ENCODE assay signal across 11 cellular contexts in genomic region chr6:33786736-33787135, GRCh38. TPM values are rescaled to one million over a fixed set of nuclear protein-coding genes. Genes with fewer than 3 reads are reported as not detected.
A peak's percentile ranks its signal among the peaks of the same experiment; 100 is the strongest.
DNase-seq lines count a peak whose midpoint lies in the region; ATAC-seq and TF ChIP-seq lines count a peak whose summit lies in the region.
"Had no signal": no experiment of that assay in that cellular context is flagged by ENCODE, and none has a peak within 500 bp of the region (broad histone marks: within the 10 kb centered on the region; RNA-seq: fewer than 3 reads in every experiment).

No MANE protein-coding gene starts in this region.

- H3K4me3 ChIP-seq in AG10803 (ENCODE audit: low read length), result peak overlapping the region; percentile 71

- no peaks in the 10 kb centered on the region for H3K9me3 Mint-ChIP-seq in IgD-negative memory B cell
- H3K9me3 Mint-ChIP-seq in natural killer cell treated with Interleukin-12 subunit alpha and Interleukin-12 subunit beta and Interleukin-15 and Interleukin-18, amount 100 ng/mL, for 72 hours, result no peaks in the 10 kb centered on the region

- no peaks in the 10 kb centered on the region for H3K36me3 Mint-ChIP-seq in IgD-negative memory B cell
- peaks cover 14% of the 10 kb centered on the region for H3K36me3 Mint-ChIP-seq in natural killer cell treated with Interleukin-12 subunit alpha and Interleukin-12 subunit beta and Interleukin-15 and Interleukin-18, amount 100 ng/mL, for 72 hours

- TF ChIP-seq CTCF in AG10803 (conservative IDR thresholded peaks at IDR 0.05; ENCODE audit: low read length), result no peak

- no peaks in the 10 kb centered on the region for H3K27me3 Mint-ChIP-seq in IgD-negative memory B cell
- no peaks in the 10 kb centered on the region for H3K27me3 Mint-ChIP-seq in natural killer cell treated with Interleukin-12 subunit alpha and Interleukin-12 subunit beta and Interleukin-15 and Interleukin-18, amount 100 ng/mL, for 72 hours

- no peak for ATAC-seq in natural killer cell treated with Interleukin-12 subunit alpha and Interleukin-12 subunit beta and Interleukin-15 and Interleukin-18, amount 100 ng/mL, for 72 hours
- no peak for ATAC-seq in GM18502 (IDR thresholded peaks at IDR 0.05; ENCODE audit: poor library complexity, unreplicated experiment)
- ATAC-seq in HG03095 (IDR thresholded peaks at IDR 0.05; ENCODE audit: unreplicated experiment), result no peak

- DNase-seq in AG10803 (ENCODE audit: low read depth) (no peak), dermis blood vessel endothelial cell (peak; percentile 7), GM19240 (ENCODE audit: insufficient read length, low spot score) (no peak), NAMALWA (ENCODE audit: low spot score) (no peak)
- no peak for DNase-seq in natural killer cell treated with Interleukin-12 subunit alpha and Interleukin-12 subunit beta and Interleukin-15 and Interleukin-18, amount 100 ng/mL, for 72 hours (ENCODE audit: low spot score)
- DNase-seq: activated effector memory CD4-positive, alpha-beta T cell treated with anti-CD3 and anti-CD28 coated beads, Interleukin-2, amount 50 U/mL, for 16 hours; KG1 had no signal

- peak overlapping the region in 2 of 4 donors; percentile 68 to 86 for H3K4me3 Mint-ChIP-seq in IgD-negative memory B cell
- H3K4me3 Mint-ChIP-seq in natural killer cell treated with Interleukin-12 subunit alpha and Interleukin-12 subunit beta and Interleukin-15 and Interleukin-18, amount 100 ng/mL, for 72 hours, result peak overlapping the region; percentile 97

- H3K4me1 Mint-ChIP-seq in IgD-negative memory B cell, result peaks cover 34 to 49% (median 34%) of the 10 kb centered on the region in 3 donors
- H3K4me1 Mint-ChIP-seq in natural killer cell treated with Interleukin-12 subunit alpha and Interleukin-12 subunit beta and Interleukin-15 and Interleukin-18, amount 100 ng/mL, for 72 hours (ENCODE audit: low read depth in 2 of 2), result peaks cover 48 to 53% of the 10 kb centered on the region in 2 donors

- peak overlapping the region; percentile 55 to 88 (median 56) for H3K27ac Mint-ChIP-seq in IgD-negative memory B cell
- peak overlapping the region; percentile 50 to 96 for H3K27ac Mint-ChIP-seq in natural killer cell treated with Interleukin-12 subunit alpha and Interleukin-12 subunit beta and Interleukin-15 and Interleukin-18, amount 100 ng/mL, for 72 hours

RNA-seq across cellular contexts. Expression of gene LEMD2, which starts 2.2 kb away (rescaled TPM):
- polyA plus RNA-seq in IgD-negative memory B cell, result 37.7 TPM
- total RNA-seq in dermis blood vessel endothelial cell, result 53.8 and 58.5 TPM in 2 replicates
- 10 to 100 TPM; 62.1 to 67.6 TPM for total RNA-seq in natural killer cell treated with Interleukin-12 subunit alpha and Interleukin-12 subunit beta and Interleukin-15 and Interleukin-18, amount 100 ng/mL, for 72 hours

RNA-seq across cellular contexts. Expression of gene MLN, which starts 17.1 kb away (rescaled TPM):
- not detected for polyA plus RNA-seq in IgD-negative memory B cell
- total RNA-seq in dermis blood vessel endothelial cell, result not detected in 2 replicates
- not detected for total RNA-seq in natural killer cell treated with Interleukin-12 subunit alpha and Interleukin-12 subunit beta and Interleukin-15 and Interleukin-18, amount 100 ng/mL, for 72 hours
- total RNA-seq: Daoy had no signal

RNA-seq across cellular contexts. Expression of gene IP6K3, which starts 40.0 kb away (rescaled TPM):
- not detected for polyA plus RNA-seq in IgD-negative memory B cell
- under 0.01 and 0.05 TPM in 2 replicates for total RNA-seq in dermis blood vessel endothelial cell
- not detected for total RNA-seq in natural killer cell treated with Interleukin-12 subunit alpha and Interleukin-12 subunit beta and Interleukin-15 and Interleukin-18, amount 100 ng/mL, for 72 hours
- total RNA-seq: Daoy had no signal
